10 cellular contexts compared by ENCODE assay signal in the genomic region with DNA sequence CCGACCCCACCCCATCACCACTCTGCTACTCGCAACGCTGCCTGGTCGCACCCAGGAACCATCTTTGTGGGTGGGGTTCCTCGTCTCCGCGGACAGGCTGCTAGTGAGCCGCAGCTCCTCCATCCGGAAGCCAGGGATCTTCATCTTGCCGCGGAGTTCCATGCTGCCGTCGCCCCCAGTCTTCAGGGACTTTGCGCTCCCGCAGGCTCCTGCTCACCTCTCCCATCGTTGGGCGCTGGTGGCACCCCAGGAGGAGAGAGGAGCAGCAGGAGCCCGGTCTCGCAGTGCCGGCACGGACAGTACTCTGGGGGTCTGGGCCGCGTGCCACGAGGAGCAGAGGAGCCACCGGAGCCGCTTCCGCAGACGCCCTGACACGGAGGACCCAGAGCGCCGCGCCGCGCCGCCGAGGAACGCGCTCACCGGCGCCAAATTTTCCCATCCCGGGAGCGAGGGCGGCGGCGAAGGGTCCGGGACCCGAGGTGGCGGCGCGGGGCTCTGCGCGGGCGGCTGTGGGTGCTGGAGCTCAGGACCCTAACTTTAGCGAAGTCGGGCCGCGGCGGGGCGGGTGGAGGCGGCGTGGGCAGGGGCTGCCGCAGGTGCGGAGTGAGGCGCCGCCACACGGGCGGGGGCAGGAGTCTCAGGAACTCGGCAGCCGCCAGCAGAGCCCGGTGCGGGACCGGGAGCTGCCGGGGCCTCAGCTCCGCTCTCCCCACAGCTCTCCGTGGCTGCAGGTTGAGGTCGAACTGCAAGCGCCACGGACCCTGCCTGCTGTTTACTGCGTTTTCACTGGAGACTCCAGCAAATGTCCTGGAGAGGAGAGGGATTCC.
DNase-seq lines count a peak whose midpoint lies in the region; ATAC-seq and TF ChIP-seq lines count a peak whose summit lies in the region.
"Had no signal": no experiment of that assay in that cellular context is flagged by ENCODE, and none has a peak within 500 bp of the region (broad histone marks: within the 10 kb centered on the region; RNA-seq: fewer than 3 reads in every experiment).

No MANE protein-coding gene starts in this region.

- DNase-seq in GM10248 (ENCODE audit: extremely low spot score): peak; percentile 12
- no peak for DNase-seq in SK-N-MC (ENCODE audit: low read depth, low spot score)
- peak in 1 of 3 donors; percentile 36 for DNase-seq in right cardiac atrium
- no peak for DNase-seq in activated naive CD4-positive, alpha-beta T cell (lab: John Stamatoyannopoulos, UW)
- DNase-seq in hepatic stellate cell (ENCODE audit: low spot score): no peak
- DNase-seq: NCI-H2227 treated with DMSO at 0.1 percent for 48 hours, small intestine had no signal

- peak overlapping the region; percentile 74 for H3K4me3 ChIP-seq in SK-N-MC
- peak overlapping the region; percentile 21 for H3K4me3 ChIP-seq in right cardiac atrium (ENCODE audit: low read length)
- H3K4me3 ChIP-seq in rectal smooth muscle tissue (ENCODE audit: low read length): peak overlapping the region; percentile 35

- no peak for TF ChIP-seq CTCF in GM10248 (IDR thresholded peaks at IDR 0.05; ENCODE audit: control extremely low read depth, extremely low read depth, low read depth, missing control alignments)

- H3K9ac ChIP-seq in SK-N-MC (ENCODE audit: insufficient read length): no peak overlapping the region
- no peak overlapping the region for H3K9ac ChIP-seq in rectal smooth muscle tissue (ENCODE audit: low read length)

- H3K36me3 ChIP-seq in SK-N-MC (ENCODE audit: insufficient read depth, low read length): no peaks in the 10 kb centered on the region
- H3K36me3 ChIP-seq in rectal smooth muscle tissue (ENCODE audit: control insufficient read depth, insufficient read depth, low read length): no peaks in the 10 kb centered on the region

- H3K9me3 ChIP-seq in SK-N-MC (ENCODE audit: low read depth, low read length): no peaks in the 10 kb centered on the region
- H3K9me3 ChIP-seq in right cardiac atrium (ENCODE audit: control insufficient read depth, low read length): peaks cover 3% of the 10 kb centered on the region

- ATAC-seq in right cardiac atrium: no peak
- no peak for ATAC-seq in GM18873 (IDR thresholded peaks at IDR 0.05; ENCODE audit: low FRiP score, unreplicated experiment)
- ATAC-seq in HG02759 (IDR thresholded peaks at IDR 0.05; ENCODE audit: unreplicated experiment): no peak

- no peak overlapping the region for H3K27ac ChIP-seq in SK-N-MC
- no peak overlapping the region for H3K27ac ChIP-seq in right cardiac atrium (ENCODE audit: low read length)
- H3K27ac ChIP-seq in rectal smooth muscle tissue (ENCODE audit: low read depth, low read length): no peak overlapping the region

- CTCF ChIA-PET in GM10248 (lab: Yijun Ruan, JAX): interaction anchor here (1.3 kb wide), 1 partner anchor 8 kb away, joined by 4 read pairs; no protein-coding TSS in a partner anchor

- intact Hi-C loops in right cardiac atrium (cut with DNase I): no loop called here

- no peaks in the 10 kb centered on the region for H3K27me3 ChIP-seq in right cardiac atrium (ENCODE audit: control insufficient read depth, insufficient read depth)
- H3K27me3 ChIP-seq in rectal smooth muscle tissue (ENCODE audit: control insufficient read depth, insufficient read depth, low read length): peaks cover 2% of the 10 kb centered on the region

- H3K4me1 ChIP-seq in right cardiac atrium (ENCODE audit: control insufficient read depth, insufficient read depth, low read length): no peaks in the 10 kb centered on the region
- H3K4me1 ChIP-seq in rectal smooth muscle tissue (ENCODE audit: control insufficient read depth, insufficient read depth, low read length): no peaks in the 10 kb centered on the region

- 2% methylated on average over 79 of the region's 79 CpGs for WGBS in right cardiac atrium

- POLR2A ChIA-PET in GM10248 (lab: Yijun Ruan, JAX): no interaction called here

Comparison
In these comparisons a context has a peak if more than half of its experiments do, and no peak if none do; other contexts are left out.
1. H3K4me3 ChIP-seq: peak in every context shown above with its lines; median percentile 74 in SK-N-MC; 35 in rectal smooth muscle tissue; 21 in right cardiac atrium.